17 cellular contexts compared by ENCODE assay signal in the genomic region with DNA sequence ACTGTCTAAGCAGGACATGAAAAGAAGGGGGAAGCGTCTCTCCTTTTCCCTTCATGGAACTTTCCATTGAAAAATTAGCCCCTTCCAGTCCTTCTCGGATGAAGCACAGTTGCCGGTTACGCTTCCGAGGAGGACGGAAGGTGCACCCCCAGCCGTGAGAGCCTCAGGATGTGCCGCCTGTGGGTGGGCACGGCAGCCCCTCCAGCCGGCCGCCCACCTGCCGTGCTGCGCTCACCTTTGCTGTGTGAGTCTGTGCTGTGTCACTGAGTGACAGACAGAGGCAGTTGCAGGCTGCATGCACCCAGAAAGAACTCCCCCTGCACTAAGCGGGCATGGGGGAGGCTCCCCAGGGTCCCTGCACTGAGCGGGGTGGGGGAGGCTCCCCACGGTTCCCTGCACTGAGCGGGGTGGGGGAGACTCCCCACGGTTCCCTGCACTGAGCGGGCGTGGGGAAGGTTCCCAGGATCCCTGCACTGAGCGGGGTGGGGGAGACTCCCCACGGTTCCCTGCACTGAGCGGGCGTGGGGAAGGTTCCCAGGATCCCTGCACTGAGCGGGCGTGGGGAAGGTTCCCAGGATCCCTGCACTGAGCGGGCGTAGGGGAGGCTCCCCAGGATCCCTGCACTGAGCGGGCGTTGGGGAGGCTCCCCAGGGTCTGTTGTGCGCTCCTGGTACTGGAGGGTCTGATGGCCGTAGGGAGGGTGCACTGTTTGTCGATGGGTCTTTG.
DNase-seq lines count a peak whose midpoint lies in the region; ATAC-seq and TF ChIP-seq lines count a peak whose summit lies in the region.
"Had no signal": no experiment of that assay in that cellular context is flagged by ENCODE, and none has a peak within 500 bp of the region (broad histone marks: within the 10 kb centered on the region; RNA-seq: fewer than 3 reads in every experiment).

No MANE protein-coding gene starts in this region.

- no peaks in the 10 kb centered on the region for H3K27me3 Mint-ChIP-seq in activated T-cell treated with anti-CD3 and anti-CD28 coated beads, Interleukin-2, amount 50 U/mL, for 4 hours (ENCODE audit: low read depth)
- no peaks in the 10 kb centered on the region for H3K27me3 Mint-ChIP-seq in activated T-helper 2 cell treated with anti-CD3 and anti-CD28 coated beads, Interferon-gamma antibody, Interleukin-2, Interleukin-4, amounts not matched to agents 10 μg/mL and 5 μg/mL and 100 μg/mL, durations not matched to agents 14 hours and 24 hours and 36 hours (ENCODE audit: low read depth)
- H3K27me3 Mint-ChIP-seq in progenitor cell of endocrine pancreas = no peaks in the 10 kb centered on the region
- H3K27me3 Mint-ChIP-seq: activated B cell treated with CpG ODN at 0.5 μM for 24 hours had no signal

- H3K4me1 Mint-ChIP-seq in activated T-cell treated with anti-CD3 and anti-CD28 coated beads, Interleukin-2, amount 50 U/mL, for 4 hours (ENCODE audit: low read depth) = peaks cover 26% of the 10 kb centered on the region
- peaks cover 11% of the 10 kb centered on the region for H3K4me1 Mint-ChIP-seq in activated T-helper 2 cell treated with anti-CD3 and anti-CD28 coated beads, Interferon-gamma antibody, Interleukin-2, Interleukin-4, amounts not matched to agents 10 μg/mL and 5 μg/mL and 100 μg/mL, durations not matched to agents 14 hours and 24 hours and 36 hours (ENCODE audit: low read depth)
- no peaks in the 10 kb centered on the region for H3K4me1 Mint-ChIP-seq in progenitor cell of endocrine pancreas (ENCODE audit: low read depth)
- H3K4me1 Mint-ChIP-seq: activated B cell treated with CpG ODN at 0.5 μM for 24 hours had no signal

- TF ChIP-seq CTCF in GM20000 (IDR thresholded peaks at IDR 0.05; ENCODE audit: extremely low read depth, missing control alignments) = no peak
- TF ChIP-seq CTCF in progenitor cell of endocrine pancreas (IDR thresholded peaks at IDR 0.05; ENCODE audit: unreplicated experiment) = no peak

- intact Hi-C loops in activated T-helper 2 cell treated with anti-CD3 and anti-CD28 coated beads, Interferon-gamma antibody, Interleukin-2, Interleukin-4, amounts not matched to agents 10 μg/mL and 5 μg/mL and 100 μg/mL, durations not matched to agents 14 hours and 24 hours and 36 hours (cut with micrococcal nuclease) = no loop called here

- H3K27ac Mint-ChIP-seq in activated T-helper 2 cell treated with anti-CD3 and anti-CD28 coated beads, Interferon-gamma antibody, Interleukin-2, Interleukin-4, amounts not matched to agents 10 μg/mL and 5 μg/mL and 100 μg/mL, durations not matched to agents 14 hours and 24 hours and 36 hours = peak overlapping the region; percentile 83
- H3K27ac Mint-ChIP-seq in progenitor cell of endocrine pancreas = no peak overlapping the region
- H3K27ac Mint-ChIP-seq: activated B cell treated with CpG ODN at 0.5 μM for 24 hours had no signal

- peak overlapping the region; percentile 16 for H3K4me3 Mint-ChIP-seq in activated T-cell treated with anti-CD3 and anti-CD28 coated beads, Interleukin-2, amount 50 U/mL, for 4 hours
- no peak overlapping the region for H3K4me3 Mint-ChIP-seq in activated T-helper 2 cell treated with anti-CD3 and anti-CD28 coated beads, Interferon-gamma antibody, Interleukin-2, Interleukin-4, amounts not matched to agents 10 μg/mL and 5 μg/mL and 100 μg/mL, durations not matched to agents 14 hours and 24 hours and 36 hours (ENCODE audit: low read depth)
- H3K4me3 Mint-ChIP-seq in progenitor cell of endocrine pancreas (ENCODE audit: low read depth) = no peak overlapping the region
- H3K4me3 Mint-ChIP-seq: activated B cell treated with CpG ODN at 0.5 μM for 24 hours had no signal

- DNase-seq in activated T-cell treated with anti-CD3 and anti-CD28 coated beads, Interleukin-2, amount 50 U/mL, for 4 hours = no peak
- no peak for DNase-seq in activated T-cell treated with anti-CD3 and anti-CD28 coated beads, Interleukin-2, amount 50 U/mL, for 1 hour
- peak; percentile 32 for DNase-seq in GM20000 (ENCODE audit: low spot score)
- no peak for DNase-seq in activated T-helper 2 cell treated with anti-CD3 and anti-CD28 coated beads, Interferon-gamma antibody, Interleukin-2, Interleukin-4, amounts not matched to agents 10 μg/mL and 5 μg/mL and 100 μg/mL, durations not matched to agents 14 hours and 24 hours and 36 hours (ENCODE audit: low spot score)
- peak; percentile 5 for DNase-seq in progenitor cell of endocrine pancreas (ENCODE audit: low spot score, unreplicated experiment)
- no peak for DNase-seq in substantia nigra (lab: John Stamatoyannopoulos, UW)
- no peak for DNase-seq in DMS153 (lab: John Stamatoyannopoulos, UW)
- DNase-seq: activated B cell treated with CpG ODN at 0.5 μM for 24 hours; activated naive CD4-positive, alpha-beta T cell; colonic mucosa; NCI-H187; NCI-H2227 treated with DMSO at 0.1 percent for 48 hours; upper lobe of left lung had no signal

- no peak overlapping the region for H3K27ac ChIP-seq in substantia nigra (ENCODE audit: low read depth, low read length, poor library complexity, severe bottlenecking)
- H3K27ac ChIP-seq: A549, colonic mucosa, hepatocyte, upper lobe of left lung had no signal

- H3K36me3 Mint-ChIP-seq in activated T-cell treated with anti-CD3 and anti-CD28 coated beads, Interleukin-2, amount 50 U/mL, for 4 hours (ENCODE audit: insufficient read depth) = peaks cover 15% of the 10 kb centered on the region
- peaks cover 35% of the 10 kb centered on the region for H3K36me3 Mint-ChIP-seq in activated T-helper 2 cell treated with anti-CD3 and anti-CD28 coated beads, Interferon-gamma antibody, Interleukin-2, Interleukin-4, amounts not matched to agents 10 μg/mL and 5 μg/mL and 100 μg/mL, durations not matched to agents 14 hours and 24 hours and 36 hours (ENCODE audit: low read depth)
- H3K36me3 Mint-ChIP-seq in progenitor cell of endocrine pancreas (ENCODE audit: insufficient read depth) = peaks cover 28% of the 10 kb centered on the region

- ATAC-seq in activated T-cell treated with anti-CD3 and anti-CD28 coated beads, Interleukin-2, amount 50 U/mL, for 4 hours = no peak
- ATAC-seq in HG03521 (IDR thresholded peaks at IDR 0.05; ENCODE audit: unreplicated experiment) = no peak
- ATAC-seq: sciatic nerve had no signal

- no peaks in the 10 kb centered on the region for H3K9me3 Mint-ChIP-seq in activated T-cell treated with anti-CD3 and anti-CD28 coated beads, Interleukin-2, amount 50 U/mL, for 4 hours
- H3K9me3 Mint-ChIP-seq in activated T-helper 2 cell treated with anti-CD3 and anti-CD28 coated beads, Interferon-gamma antibody, Interleukin-2, Interleukin-4, amounts not matched to agents 10 μg/mL and 5 μg/mL and 100 μg/mL, durations not matched to agents 14 hours and 24 hours and 36 hours = no peaks in the 10 kb centered on the region
- H3K9me3 Mint-ChIP-seq in progenitor cell of endocrine pancreas (ENCODE audit: low read depth) = no peaks in the 10 kb centered on the region
- H3K9me3 Mint-ChIP-seq: activated B cell treated with CpG ODN at 0.5 μM for 24 hours had no signal

Comparison
In these comparisons a context has a peak if more than half of its experiments do, and no peak if none do; other contexts are left out.
1. DNase-seq: peak in GM20000 (single experiment) and progenitor cell of endocrine pancreas (single experiment); none in activated T-cell treated with anti-CD3 and anti-CD28 coated beads, Interleukin-2, amount 50 U/mL, for 4 hours (single experiment), activated T-cell treated with anti-CD3 and anti-CD28 coated beads, Interleukin-2, amount 50 U/mL, for 1 hour (single experiment), activated T-helper 2 cell treated with anti-CD3 and anti-CD28 coated beads, Interferon-gamma antibody, Interleukin-2, Interleukin-4, amounts not matched to agents 10 μg/mL and 5 μg/mL and 100 μg/mL, durations not matched to agents 14 hours and 24 hours and 36 hours (single experiment), substantia nigra (0 of 49) and DMS153 (single experiment).